23 cellular contexts compared by ENCODE assay signal in genomic region chr14:20179218-20179617, GRCh38. TPM values are rescaled to one million over a fixed set of nuclear protein-coding genes. Genes with fewer than 3 reads are reported as not detected.
A peak's percentile ranks its signal among the peaks of the same experiment; 100 is the strongest.
DNase-seq lines count a peak whose midpoint lies in the region; ATAC-seq and TF ChIP-seq lines count a peak whose summit lies in the region.
"Had no signal": no experiment of that assay in that cellular context is flagged by ENCODE, and none has a peak within 500 bp of the region (broad histone marks: within the 10 kb centered on the region; RNA-seq: fewer than 3 reads in every experiment).

No MANE protein-coding gene starts in this region.

- H3K4me1 Mint-ChIP-seq in Calu3 (ENCODE audit: low read depth, unreplicated experiment), result peaks cover 32% of the 10 kb centered on the region

- H3K9me3 Mint-ChIP-seq in Calu3 (ENCODE audit: low read depth, unreplicated experiment), result no peaks in the 10 kb centered on the region

- DNase-seq in SIG-M5 treated with dmso at 0.1 percent for 504 hours (lab: John Stamatoyannopoulos, UW; ENCODE audit: unreplicated experiment) (peak; percentile 75), SIG-M5 (lab: John Stamatoyannopoulos, UW) (no peak), OCI-M1 (lab: John Stamatoyannopoulos, UW) (peak; percentile 53), heart left ventricle (peak in 1 of 5 donors; percentile 45), transverse colon (peak; percentile 8), Calu3 (no peak), activated gamma-delta T cell (lab: John Stamatoyannopoulos, UW) (no peak)
- no peak for DNase-seq in activated CD8-positive, alpha-beta memory T cell treated with anti-CD3 and anti-CD28 coated beads, Interleukin-2, amount 50 U/mL, for 4 hours
- DNase-seq: activated CD4-positive, alpha-beta T cell treated with anti-CD3 and anti-CD28 coated beads, Interleukin-2, amount 50 U/mL, for 48 hours; amniotic stem cell; BE2C; dermis blood vessel endothelial cell; NCI-H1092 treated with DMSO at 0.1 percent for 48 hours; NCI-H510A treated with DMSO at 0.1 percent for 48 hours; stimulated activated CD4-positive, alpha-beta T cell treated with anti-CD3 and anti-CD28 coated beads, Interleukin-12 subunit alpha, Interleukin-12 subunit beta, amount 100 ng/mL, for 4 hours; T-helper 1 cell; uterus had no signal

- intact Hi-C loops in heart left ventricle (cut with DNase I), result no loop called here
- intact Hi-C loops in transverse colon (cut with DNase I; ENCODE audit: low total_unique reads), result no loop called here
- intact Hi-C loops in Calu3 (cut with micrococcal nuclease; ENCODE audit: unreplicated experiment), result no loop called here

- H3K27ac ChIP-seq in heart left ventricle (peak overlapping the region in 1 of 12 donors; percentile 59), transverse colon (no peak overlapping the region)
- H3K27ac ChIP-seq: 22Rv1, KMS-11, uterus had no signal

- no peak overlapping the region for H3K4me3 ChIP-seq in heart left ventricle
- H3K4me3 ChIP-seq in transverse colon, result no peak overlapping the region
- H3K4me3 ChIP-seq: heart right ventricle, uterus had no signal

- no peaks in the 10 kb centered on the region for H3K36me3 ChIP-seq in heart left ventricle
- no peaks in the 10 kb centered on the region for H3K36me3 ChIP-seq in transverse colon
- H3K36me3 ChIP-seq: BE2C, heart right ventricle, uterus had no signal

- H3K9me3 ChIP-seq in heart left ventricle, result no peaks in the 10 kb centered on the region
- H3K9me3 ChIP-seq in transverse colon, result no peaks in the 10 kb centered on the region
- H3K9me3 ChIP-seq: BE2C, heart right ventricle, uterus had no signal

- no peak for TF ChIP-seq CTCF in heart left ventricle (IDR thresholded peaks at IDR 0.05)
- TF ChIP-seq CTCF in transverse colon (IDR thresholded peaks at IDR 0.05), result no peak
- no peak for TF ChIP-seq CTCF in Calu3 (IDR thresholded peaks at IDR 0.05; ENCODE audit: unreplicated experiment)

- in situ Hi-C loops in transverse colon (cut with MboI; ENCODE audit: low pct_ligation_motif_present in 1 of 4, low pct_unique_long_range_greater_than_20kb in 1 of 4, low sequenced_read_pairs in 3 of 4), result no loop called here

- CTCF ChIA-PET in Calu3 (lab: Charles Lee), result no interaction called here

- ATAC-seq in heart left ventricle, result peak; percentile 48 to 65 (median 56)

- no peaks in the 10 kb centered on the region for H3K36me3 Mint-ChIP-seq in Calu3 (ENCODE audit: insufficient read depth, unreplicated experiment)

- no peak for TF ChIP-seq EP300 in transverse colon (IDR thresholded peaks at IDR 0.05; ENCODE audit: low read depth)

- no peaks in the 10 kb centered on the region for H3K27me3 Mint-ChIP-seq in Calu3 (ENCODE audit: unreplicated experiment)

- TF ChIP-seq POLR2A in heart left ventricle (IDR thresholded peaks at IDR 0.05) (no peak), transverse colon (IDR thresholded peaks at IDR 0.05) (no peak)

- H3K4me3 Mint-ChIP-seq in Calu3 (ENCODE audit: low read depth, unreplicated experiment), result no peak overlapping the region

- H3K4me1 ChIP-seq in heart left ventricle, result no peaks in the 10 kb centered on the region
- H3K4me1 ChIP-seq in transverse colon, result no peaks in the 10 kb centered on the region
- H3K4me1 ChIP-seq: BE2C, heart right ventricle, uterus had no signal

- H3K27me3 ChIP-seq in heart left ventricle, result no peaks in the 10 kb centered on the region
- no peaks in the 10 kb centered on the region for H3K27me3 ChIP-seq in transverse colon
- H3K27me3 ChIP-seq: BE2C, heart right ventricle, uterus had no signal

- WGBS in heart left ventricle, 4 donors, result 42 to 52% (median 46%) methylated on average over 5 of the region's 5 CpGs
- WGBS in transverse colon (ENCODE audit: low coverage in 1 of 2), 2 donors, result 44 to 55% methylated on average over 4 to 5 of the region's 5 CpGs

- no TSS peak for BruUV-seq in Calu3 (replicated peaks; lab: Mats Ljungman, UMichigan)

- H3K27ac Mint-ChIP-seq in Calu3 (ENCODE audit: unreplicated experiment), result no peak overlapping the region

RNA-seq across cellular contexts. Expression of gene OR11G2, which starts 11.5 kb away (rescaled TPM):
- not detected for total RNA-seq in heart left ventricle
- not detected for polyA plus RNA-seq in heart left ventricle
- total RNA-seq in transverse colon, result not detected
- not detected in 2 replicates for total RNA-seq in Calu3 (2022)
- total RNA-seq: bronchial epithelial cell, dermis blood vessel endothelial cell, endothelial cell of umbilical vein, heart right ventricle, mucosa of gallbladder, uterus had no signal
- polyA plus RNA-seq: endothelial cell of umbilical vein, heart right ventricle had no signal

RNA-seq across cellular contexts. Expression of gene OR4N5, which starts 40.6 kb away (rescaled TPM):
- not detected for total RNA-seq in heart left ventricle
- polyA plus RNA-seq in heart left ventricle, result not detected
- not detected for total RNA-seq in transverse colon
- not detected in 2 replicates for total RNA-seq in Calu3 (2022)
- total RNA-seq: bronchial epithelial cell, dermis blood vessel endothelial cell, endothelial cell of umbilical vein, heart right ventricle, mucosa of gallbladder, uterus had no signal
- polyA plus RNA-seq: endothelial cell of umbilical vein, heart right ventricle had no signal

RNA-seq across cellular contexts. Expression of gene OR11H6, which starts 44.3 kb away (rescaled TPM):
- not detected for total RNA-seq in heart left ventricle
- not detected for polyA plus RNA-seq in heart left ventricle
- total RNA-seq in transverse colon, result not detected
- not detected in 2 replicates for total RNA-seq in Calu3 (2022)
- total RNA-seq: bronchial epithelial cell, dermis blood vessel endothelial cell, endothelial cell of umbilical vein, heart right ventricle, mucosa of gallbladder, uterus had no signal
- polyA plus RNA-seq: endothelial cell of umbilical vein, heart right ventricle had no signal

RNA-seq across cellular contexts. Expression of gene OR11H7, which starts 49.6 kb away (rescaled TPM):
- total RNA-seq in heart left ventricle, result not detected
- polyA plus RNA-seq in heart left ventricle, result not detected
- not detected for total RNA-seq in transverse colon
- total RNA-seq in Calu3 (2022), result not detected in 2 replicates
- total RNA-seq: bronchial epithelial cell, dermis blood vessel endothelial cell, endothelial cell of umbilical vein, heart right ventricle, mucosa of gallbladder, uterus had no signal
- polyA plus RNA-seq: endothelial cell of umbilical vein, heart right ventricle had no signal

RNA-seq across cellular contexts. Expression of gene OR11H4, which starts 59.9 kb away (rescaled TPM):
- total RNA-seq in heart left ventricle (not detected), transverse colon (not detected), Calu3 (2022) (not detected in 2 replicates)
- polyA plus RNA-seq in heart left ventricle, result not detected
- total RNA-seq: bronchial epithelial cell, dermis blood vessel endothelial cell, endothelial cell of umbilical vein, heart right ventricle, mucosa of gallbladder, uterus had no signal
- polyA plus RNA-seq: endothelial cell of umbilical vein, heart right ventricle had no signal

Comparison
In these comparisons a context has a peak if more than half of its experiments do, and no peak if none do; other contexts are left out.
1. DNase-seq: peak in SIG-M5 treated with dmso at 0.1 percent for 504 hours (single experiment), OCI-M1 (single experiment) and transverse colon (single experiment); none in SIG-M5 (single experiment), Calu3 (single experiment), activated gamma-delta T cell (single experiment) and activated CD8-positive, alpha-beta memory T cell treated with anti-CD3 and anti-CD28 coated beads, Interleukin-2, amount 50 U/mL, for 4 hours (single experiment).